Comparison of ENCODE assay signal across 15 cellular contexts in the genomic region with DNA sequence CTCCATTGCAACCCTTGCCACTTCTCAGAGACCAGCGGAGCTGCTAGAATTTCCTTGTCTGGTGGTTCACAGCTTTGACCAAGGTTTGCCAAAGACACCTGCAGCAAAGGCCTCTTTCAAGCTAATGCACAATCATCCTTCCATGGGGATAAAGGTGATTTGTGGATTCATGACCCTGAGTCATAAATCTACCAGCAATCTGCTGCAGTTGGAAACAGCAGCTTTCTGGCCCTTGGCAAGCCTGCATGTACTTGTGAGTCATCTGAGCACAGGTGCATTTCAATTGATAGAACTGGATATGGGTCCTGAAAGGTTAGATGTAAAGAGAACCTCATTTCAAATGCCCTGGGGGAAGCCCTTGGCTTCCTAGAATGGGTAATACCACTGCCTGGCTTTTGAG. TPM values are rescaled to one million over a fixed set of nuclear protein-coding genes. Genes with fewer than 3 reads are reported as not detected.
DNase-seq lines count a peak whose midpoint lies in the region; ATAC-seq, FAIRE-seq and TF ChIP-seq lines count a peak whose summit lies in the region.
"Had no signal": no experiment of that assay in that cellular context is flagged by ENCODE, and none has a peak within 500 bp of the region (broad histone marks: within the 10 kb centered on the region; RNA-seq: fewer than 3 reads in every experiment).

No MANE protein-coding gene starts in this region.

- no peak for FAIRE-seq in K562 (lab: Jason Lieb, UNC)
- FAIRE-seq: islet of Langerhans had no signal

- TF ChIP-seq RAD21 in SK-N-SH (IDR thresholded peaks at IDR 0.05; ENCODE audit: low read length): no peak
- TF ChIP-seq RAD21 in K562 (CRISPR knock-in tag; conservative IDR thresholded peaks at IDR 0.05 in 1 of 2, IDR thresholded peaks at IDR 0.05 in 1 of 2): no peak

- peak overlapping the region in 1 of 2 experiments; percentile 73; a peak in 1 of 4 replicates for H3K27ac ChIP-seq in SK-N-SH (ENCODE audit: low read depth in 2 of 2, low read length in 1 of 2)
- no peak overlapping the region for H3K27ac ChIP-seq in K562 (ENCODE audit: extremely low read depth, low read depth, low read length)
- H3K27ac ChIP-seq: ascending aorta, esophagus muscularis mucosa had no signal

- 100% methylated on average over 1 of the region's 1 CpG for WGBS in SK-N-SH (ENCODE audit: low lambda C conversion rate)
- 15% methylated on average over 1 of the region's 1 CpG for WGBS in K562 (ENCODE audit: insufficient coverage, low coverage, missing lambda C conversion rate)

- H3K9ac ChIP-seq in SK-N-SH (no peak overlapping the region), K562 (ENCODE audit: insufficient read depth in 1 of 2, low read depth in 2 of 2, low read length in 2 of 2) (no peak overlapping the region)

- H2AFZ ChIP-seq in SK-N-SH (ENCODE audit: low read depth): no peak overlapping the region
- H2AFZ ChIP-seq in K562 (ENCODE audit: low read depth, low read length): no peak overlapping the region

- H4K20me1 ChIP-seq in SK-N-SH (ENCODE audit: insufficient read depth) (no peaks in the 10 kb centered on the region), K562 (replicated peaks; ENCODE audit: control insufficient read depth, insufficient read depth, low read length) (no peaks in the 10 kb centered on the region)

- H3K9me3 ChIP-seq in SK-N-SH (no peaks in the 10 kb centered on the region), K562 (replicated peaks; ENCODE audit: control insufficient read depth, insufficient read depth, low read depth, low read length) (no peaks in the 10 kb centered on the region)
- H3K9me3 ChIP-seq: ascending aorta, esophagus muscularis mucosa had no signal

- CTCF ChIA-PET in SK-N-SH (lab: Yijun Ruan, JAX) (interaction anchor here (0.6 to 5.3 kb wide), 3 partner anchors 9 to 53 kb away, joined by 3 to 31 read pairs (median 20); no protein-coding TSS in a partner anchor), K562 (lab: Yijun Ruan, JAX; ENCODE audit: low intra/inter-chr PET ratio) (no interaction called here)

- intact Hi-C loops in K562 (cut with micrococcal nuclease): no loop called here

- no peak for TF ChIP-seq EP300 in SK-N-SH (IDR thresholded peaks at IDR 0.05; ENCODE audit: borderline replicate concordance in 1 of 2, low read depth in 1 of 2, low read length in 1 of 2)
- no peak for TF ChIP-seq EP300 in K562 (IDR thresholded peaks at IDR 0.05; ENCODE audit: low read length)

- no peaks in the 10 kb centered on the region for H3K9me2 ChIP-seq in SK-N-SH

- ATAC-seq in SK-N-SH treated with all-trans-retinoic acid at 6 μM for 48 hours (no peak), K562 (no peak)

- H3K4me3 ChIP-seq in SK-N-SH (ENCODE audit: low read depth in 2 of 2, low read length in 1 of 2) (no peak overlapping the region), K562 (no peak overlapping the region)
- H3K4me3 ChIP-seq: ascending aorta, esophagus muscularis mucosa had no signal

- in situ Hi-C loops in K562 (cut with MboI): no loop called here

- peaks cover 0 to 62% of the 10 kb centered on the region in 2 experiments; a peak in 1 of 4 replicates for H3K4me1 ChIP-seq in SK-N-SH (ENCODE audit: control insufficient read depth in 1 of 2, insufficient read depth in 2 of 2, low read depth in 1 of 2, low read length in 1 of 2)
- no peaks in the 10 kb centered on the region for H3K4me1 ChIP-seq in K562 (replicated peaks in 1 of 2; ENCODE audit: control insufficient read depth in 2 of 2, insufficient read depth in 2 of 2, low read length in 2 of 2)
- H3K4me1 ChIP-seq: esophagus muscularis mucosa had no signal

- no TSS peak for BruUV-seq in K562 (replicated peaks; lab: Mats Ljungman, UMichigan)

- DNase-seq in SK-N-SH (no peak), NCI-H146 (lab: John Stamatoyannopoulos, UW) (peak; percentile 28), K562 (ENCODE audit: extremely low read depth in 1 of 4, low spot score in 3 of 4) (no peak), renal cortical epithelial cell (ENCODE audit: low read depth) (peak; percentile 84), cerebellar nuclear complex (lab: John Stamatoyannopoulos, UW) (no peak), mesenteric fat pad (ENCODE audit: low spot score) (no peak), GDM1 (lab: John Stamatoyannopoulos, UW) (no peak)
- DNase-seq: activated CD4-positive, alpha-beta T cell treated with anti-CD3 and anti-CD28 coated beads for 4 hours; NCI-H187; SIG-M5; stimulated activated CD4-positive, alpha-beta T cell treated with anti-CD3 and anti-CD28 coated beads, Interleukin-2, amount 100 ng/mL, for 48 hours had no signal

- TF ChIP-seq CTCF in SK-N-SH (IDR thresholded peaks at IDR 0.05) (no peak), K562 (IDR thresholded peaks at IDR 0.05 in 2 of 3, conservative IDR thresholded peaks at IDR 0.05 in 1 of 3; ENCODE audit: insufficient read depth in 2 of 3, low read depth in 1 of 3, low read length in 3 of 3) (no peak)

- POLR2A ChIA-PET in SK-N-SH (lab: Yijun Ruan, JAX) (no interaction called here), K562 (lab: Yijun Ruan, JAX) (interaction anchor here (0.5 to 0.7 kb wide), 3 partner anchors 34 to 666 kb away, joined by 3 read pairs; a partner anchor contains a TSS)

- H3K27me3 ChIP-seq in SK-N-SH (ENCODE audit: insufficient read depth) (no peaks in the 10 kb centered on the region), K562 (ENCODE audit: control insufficient read depth in 2 of 2, insufficient read depth in 2 of 2, low read length in 2 of 2) (peaks cover 12 to 48% of the 10 kb centered on the region in 2 experiments; a peak in 4 of 5 replicates)
- H3K27me3 ChIP-seq: ascending aorta had no signal

- H3K9me1 ChIP-seq in K562 (ENCODE audit: control insufficient read depth, insufficient read depth, low read length): no peaks in the 10 kb centered on the region

- no peaks in the 10 kb centered on the region for H3F3A ChIP-seq in SK-N-SH (replicated peaks; ENCODE audit: insufficient read depth)

- no peak for TF ChIP-seq POLR2A in K562 (conservative IDR thresholded peaks at IDR 0.05)

- H3K36me3 ChIP-seq in SK-N-SH (replicated peaks in 1 of 2; ENCODE audit: control insufficient read depth in 1 of 2, insufficient read depth in 2 of 2, low read length in 1 of 2): no peaks in the 10 kb centered on the region
- no peaks in the 10 kb centered on the region for H3K36me3 ChIP-seq in K562 (ENCODE audit: control insufficient read depth, insufficient read depth, low read length)
- H3K36me3 ChIP-seq: ascending aorta, esophagus muscularis mucosa had no signal

- H3K4me2 ChIP-seq in SK-N-SH: no peak overlapping the region
- H3K4me2 ChIP-seq in K562 (ENCODE audit: insufficient read depth, low read length): no peak overlapping the region

- H3K79me2 ChIP-seq in SK-N-SH (ENCODE audit: insufficient read depth): no peaks in the 10 kb centered on the region
- no peaks in the 10 kb centered on the region for H3K79me2 ChIP-seq in K562 (ENCODE audit: control insufficient read depth, insufficient read depth, low read length)

TF ChIP-seq in SK-N-SH treated with all-trans-retinoic acid at 6 μM for 48 hours, 23 proteins besides CTCF, POLR2A, EP300 and RAD21 (continues in another document):
- TF ChIP-seq CSDC2 (CRISPR knock-in tag; IDR thresholded peaks at IDR 0.05) (no peak), SNAI2 (CRISPR knock-in tag; IDR thresholded peaks at IDR 0.05) (no peak), ARNTL (CRISPR knock-in tag; IDR thresholded peaks at IDR 0.05; ENCODE audit: borderline replicate concordance, low read depth) (no peak), ZNF8 (CRISPR knock-in tag; IDR thresholded peaks at IDR 0.05) (no peak), TOX (CRISPR knock-in tag; IDR thresholded peaks at IDR 0.05; ENCODE audit: borderline replicate concordance) (no peak), ZC3H10 (CRISPR knock-in tag; IDR thresholded peaks at IDR 0.05) (no peak)

TF ChIP-seq in K562, 482 proteins besides CTCF, POLR2A, EP300 and RAD21 (continues in another document):
- TF ChIP-seq, protein P1, sequence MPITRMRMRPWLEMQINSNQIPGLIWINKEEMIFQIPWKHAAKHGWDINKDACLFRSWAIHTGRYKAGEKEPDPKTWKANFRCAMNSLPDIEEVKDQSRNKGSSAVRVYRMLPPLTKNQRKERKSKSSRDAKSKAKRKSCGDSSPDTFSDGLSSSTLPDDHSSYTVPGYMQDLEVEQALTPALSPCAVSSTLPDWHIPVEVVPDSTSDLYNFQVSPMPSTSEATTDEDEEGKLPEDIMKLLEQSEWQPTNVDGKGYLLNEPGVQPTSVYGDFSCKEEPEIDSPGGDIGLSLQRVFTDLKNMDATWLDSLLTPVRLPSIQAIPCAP (CRISPR knock-in tag; IDR thresholded peaks at IDR 0.05; ENCODE audit: borderline replicate concordance): no peak

RNA-seq across cellular contexts. Expression of a gene that starts 21.6 kb away (rescaled TPM):
- polyA plus RNA-seq in SK-N-SH (2012; rRNA removed) (2.3 and 2.7 TPM in 2 replicates), K562 (2011; rRNA removed) (3.2 and 4.2 TPM in 2 replicates), K562 (2014; fragmentation: Illumina TruSeq; extraction: Trizol) (14.4 and 14.9 TPM in 2 replicates), K562 (2014; fragmentation: Nextera tagmentation; extraction: Ambion mirVana) (1 to 10 TPM; 1.6 to 2.0 TPM), K562 (2014; rRNA removed) (5.4 and 5.8 TPM in 2 replicates)
- polyA plus RNA-seq in SK-N-SH (2012; cell fraction: cytosol; rRNA removed): 1.9 and 2.9 TPM in 2 replicates
- polyA plus RNA-seq in SK-N-SH (2012; cell fraction: nucleus; rRNA removed): 4.0 and 4.4 TPM in 2 replicates
- 22.7 and 54.2 TPM in 2 replicates for total RNA-seq in K562 (2011; cell fraction: chromatin; rRNA removed; ENCODE audit: low replicate concordance)
- total RNA-seq in K562 (2011; cell fraction: nucleolus; rRNA removed): 20.5 and 24.5 TPM in 2 replicates
- 24.3 and 38.9 TPM in 2 replicates for total RNA-seq in K562 (2011; cell fraction: nucleoplasm; rRNA removed)
- total RNA-seq in K562 (2014; rRNA removed) (5.8 TPM in 2 replicates), K562 (2014; rRNA removed; fragmentation: Illumina TruSeq; extraction: Trizol) (3.4 TPM in 2 replicates), K562 (2015; rRNA removed; fragmentation: Illumina TruSeq; extraction: Trizol) (3.1 and 3.2 TPM in 2 replicates), K562 (2021) (10.3 and 12.6 TPM in 2 replicates), renal cortical epithelial cell (1.0 and 2.0 TPM in 2 replicates), mesenteric fat pad (3.9 TPM)
- polyA plus RNA-seq in K562 (2011; cell fraction: cytosol; rRNA removed): 2.6 and 5.4 TPM in 2 replicates
- 4.1 and 11.1 TPM in 2 replicates for polyA plus RNA-seq in K562 (2011; cell fraction: nucleus; rRNA removed)
- polyA plus RNA-seq in K562 (2012): 8.3 and 8.9 TPM in 2 replicates
- 5.5 and 7.4 TPM in 2 replicates for polyA minus RNA-seq in K562 (2011; rRNA and poly(A)+ RNA removed)
- 5.3 and 9.5 TPM in 2 replicates for polyA minus RNA-seq in K562 (2011; cell fraction: cytosol; rRNA and poly(A)+ RNA removed)
- 8.3 and 13.5 TPM in 2 replicates for polyA minus RNA-seq in K562 (2011; cell fraction: nucleus; rRNA and poly(A)+ RNA removed)

Comparison
In these comparisons a context has a peak if more than half of its experiments do, and no peak if none do; other contexts are left out.
1. DNase-seq: peak in NCI-H146 (single experiment) and renal cortical epithelial cell (single experiment); none in SK-N-SH (single experiment), K562 (0 of 4), cerebellar nuclear complex (0 of 2), mesenteric fat pad (single experiment) and GDM1 (single experiment).